ENCODE assay signal across 8 cellular contexts in genomic region chr17:78174870-78175642, GRCh38. TPM values are rescaled to one million over a fixed set of nuclear protein-coding genes. Genes with fewer than 3 reads are reported as not detected.
DNase-seq lines count a peak whose midpoint lies in the region; ATAC-seq and TF ChIP-seq lines count a peak whose summit lies in the region.

No MANE protein-coding gene starts in this region.

- H3K27me3 ChIP-seq in BE2C = no peaks in the 10 kb centered on the region
- H3K27me3 ChIP-seq in muscle layer of duodenum (ENCODE audit: low read depth, low read length) = no peaks in the 10 kb centered on the region

- peak; percentile 17; the same call in 1 of the 2 replicates for TF ChIP-seq CTCF in BE2C (IDR thresholded peaks at IDR 0.05; ENCODE audit: low read depth, low read length)
- peak; percentile 53 for TF ChIP-seq CTCF in LNCaP clone FGC (IDR thresholded peaks at IDR 0.05; ENCODE audit: control insufficient read depth, extremely low read depth, insufficient read depth)

- no peak for ATAC-seq in GM19324 (IDR thresholded peaks at IDR 0.05; ENCODE audit: low FRiP score, unreplicated experiment)
- no peak for ATAC-seq in GM21390 (IDR thresholded peaks at IDR 0.05; ENCODE audit: unreplicated experiment)
- ATAC-seq in HG02610 (IDR thresholded peaks at IDR 0.05; ENCODE audit: unreplicated experiment) = no peak

- no peak for DNase-seq in BE2C
- peak; percentile 62 for DNase-seq in LNCaP clone FGC (ENCODE audit: low read depth)
- peak in 2 of 61 donors; percentile 58 to 92 for DNase-seq in caudate nucleus (lab: John Stamatoyannopoulos, UW)
- DNase-seq in stimulated activated CD4-positive, alpha-beta T cell treated with anti-CD3 and anti-CD28 coated beads, Interleukin-1b, Interleukin-23, amount 100 ng/mL, for 48 hours = no peak

- H3K27ac ChIP-seq in caudate nucleus (ENCODE audit: low read depth, low read length) (peak overlapping the region; percentile 97), muscle layer of duodenum (ENCODE audit: low read length) (peak overlapping the region; percentile 86)

- peaks cover 7% of the 10 kb centered on the region for H3K4me1 ChIP-seq in BE2C
- peaks cover 26 to 63% of the 10 kb centered on the region in 2 donors for H3K4me1 ChIP-seq in muscle layer of duodenum (ENCODE audit: control insufficient read depth in 1 of 2, insufficient read depth in 2 of 2, low read length in 2 of 2)

- H3K36me3 ChIP-seq in BE2C (peaks cover 32% of the 10 kb centered on the region), muscle layer of duodenum (ENCODE audit: control insufficient read depth in 1 of 2, insufficient read depth in 2 of 2, low read length in 2 of 2) (no peaks in the 10 kb centered on the region)

- H3K4me3 ChIP-seq in BE2C (ENCODE audit: low read depth, low read length) (no peak overlapping the region), LNCaP clone FGC (ENCODE audit: low read depth, low read length) (peak overlapping the region; percentile 39), muscle layer of duodenum (ENCODE audit: low read depth in 1 of 2, low read length in 2 of 2) (peak overlapping the region in 1 of 2 donors; percentile 23)

- H3K9me3 ChIP-seq in BE2C = no peaks in the 10 kb centered on the region
- H3K9me3 ChIP-seq in muscle layer of duodenum (ENCODE audit: control insufficient read depth in 1 of 2, low read length in 2 of 2) = no peaks in the 10 kb centered on the region

RNA-seq across cellular contexts. Expression of gene SYNGR2, which starts 6.7 kb away (rescaled TPM):
- 76.9 TPM for polyA plus RNA-seq in BE2C (2012; ENCODE audit: insufficient read depth, insufficient read length, low read depth)

RNA-seq across cellular contexts. Expression of gene TK1, which starts 11.8 kb away (rescaled TPM):
- 22.1 TPM for polyA plus RNA-seq in BE2C (2012; ENCODE audit: insufficient read depth, insufficient read length, low read depth)

RNA-seq across cellular contexts. Expression of gene AFMID, which starts 12.1 kb away (rescaled TPM):
- polyA plus RNA-seq in BE2C (2012; ENCODE audit: insufficient read depth, insufficient read length, low read depth) = 36.4 TPM

RNA-seq across cellular contexts. Expression of gene C17orf99, which starts 28.9 kb away (rescaled TPM):
- polyA plus RNA-seq in BE2C (2012; ENCODE audit: insufficient read depth, insufficient read length, low read depth) = not detected

RNA-seq across cellular contexts. Expression of gene BIRC5, which starts 39.0 kb away (rescaled TPM):
- polyA plus RNA-seq in BE2C (2012; ENCODE audit: insufficient read depth, insufficient read length, low read depth) = 12.0 TPM
